Comparison of ENCODE assay signal across 12 cellular contexts in genomic region chr20:31474097-31474436, GRCh38. TPM values are rescaled to one million over a fixed set of nuclear protein-coding genes. Genes with fewer than 3 reads are reported as not detected.
DNase-seq lines count a peak whose midpoint lies in the region; ATAC-seq and TF ChIP-seq lines count a peak whose summit lies in the region.
"Had no signal": no experiment of that assay in that cellular context is flagged by ENCODE, and none has a peak within 500 bp of the region (broad histone marks: within the 10 kb centered on the region; RNA-seq: fewer than 3 reads in every experiment).

No MANE protein-coding gene starts in this region.

- H3K27ac ChIP-seq in gastrocnemius medialis = peak overlapping the region in 3 of 4 donors; percentile 74 to 75 (median 74)
- H3K27ac ChIP-seq: SJSA1 had no signal

- H3K4me3 ChIP-seq in gastrocnemius medialis = no peak overlapping the region
- H3K4me3 ChIP-seq: SJSA1 had no signal

- H3K4me1 ChIP-seq in gastrocnemius medialis = peaks cover 0 to 11% of the 10 kb centered on the region in 2 donors
- H3K4me1 ChIP-seq: SJSA1 had no signal

- peak; percentile 18 for DNase-seq in activated CD4-positive, alpha-beta T cell treated with anti-CD3 and anti-CD28 coated beads for 48 hours
- DNase-seq in activated CD4-positive, alpha-beta T cell treated with anti-CD3 and anti-CD28 coated beads for 4 hours = no peak
- no peak for DNase-seq in gastrocnemius medialis
- DNase-seq in activated effector memory CD4-positive, alpha-beta T cell treated with Interleukin-2 at 50 U/mL for 16 hours = no peak
- no peak for DNase-seq in AG08396 (ENCODE audit: low spot score)
- DNase-seq: activated CD4-positive, alpha-beta T cell treated with anti-CD3 and anti-CD28 coated beads, Interleukin-2, amount 10 ng/mL, durations not matched to agents 7 days and 5 days; NCI-H2171 had no signal

- no peak for TF ChIP-seq CTCF in gastrocnemius medialis (IDR thresholded peaks at IDR 0.05 in 4 of 5, conservative IDR thresholded peaks at IDR 0.05 in 1 of 5)

- in situ Hi-C loops in gastrocnemius medialis (cut with MboI; ENCODE audit: low sequenced_read_pairs in 4 of 4) = no loop called here

- TF ChIP-seq POLR2A in gastrocnemius medialis (IDR thresholded peaks at IDR 0.05) = no peak

- intact Hi-C loops in gastrocnemius medialis (cut with DNase I; ENCODE audit: low total_unique reads) = no loop called here

- H3K9me3 ChIP-seq in gastrocnemius medialis = no peaks in the 10 kb centered on the region
- H3K9me3 ChIP-seq: SJSA1 had no signal

- H3K36me3 ChIP-seq in gastrocnemius medialis = no peaks in the 10 kb centered on the region
- H3K36me3 ChIP-seq: SJSA1 had no signal

- peaks cover 18 to 27% (median 19%) of the 10 kb centered on the region in 3 donors for H3K27me3 ChIP-seq in gastrocnemius medialis

- peak; percentile 86 for ATAC-seq in GM21619 (IDR thresholded peaks at IDR 0.05; ENCODE audit: unreplicated experiment)
- peak; percentile 69 for ATAC-seq in HG03565 (IDR thresholded peaks at IDR 0.05; ENCODE audit: unreplicated experiment)
- ATAC-seq in gastrocnemius medialis = no peak
- ATAC-seq in GM19397 (IDR thresholded peaks at IDR 0.05; ENCODE audit: unreplicated experiment) = no peak

RNA-seq across cellular contexts. Expression of gene DEFB124, which starts 0.9 kb away (rescaled TPM):
- total RNA-seq in gastrocnemius medialis = not detected
- total RNA-seq: A673; activated CD4-positive, alpha-beta T cell treated with anti-CD3 and anti-CD28 coated beads, Interleukin-2, amount 10 ng/mL, durations not matched to agents 7 days and 5 days; SJSA1 had no signal

RNA-seq across cellular contexts. Expression of gene REM1, which starts 1.0 kb away (rescaled TPM):
- 1 to 10 TPM in 3 of 4 donors, under 1 TPM in 1; 0.87 to 7.5 (median 1.2) TPM for total RNA-seq in gastrocnemius medialis
- total RNA-seq: A673; activated CD4-positive, alpha-beta T cell treated with anti-CD3 and anti-CD28 coated beads, Interleukin-2, amount 10 ng/mL, durations not matched to agents 7 days and 5 days; SJSA1 had no signal

RNA-seq across cellular contexts. Expression of gene DEFB123, which starts 33.6 kb away (rescaled TPM):
- total RNA-seq in gastrocnemius medialis = not detected
- total RNA-seq: A673; activated CD4-positive, alpha-beta T cell treated with anti-CD3 and anti-CD28 coated beads, Interleukin-2, amount 10 ng/mL, durations not matched to agents 7 days and 5 days; SJSA1 had no signal

RNA-seq across cellular contexts. Expression of gene HM13, which starts 40.2 kb away (rescaled TPM):
- 10 to 100 TPM; 22.7 to 31.0 (median 26.4) TPM for total RNA-seq in gastrocnemius medialis

Comparison
In these comparisons a context has a peak if more than half of its experiments do, and no peak if none do; other contexts are left out.
1. ATAC-seq: peak in GM21619 (single experiment) and HG03565 (single experiment); none in gastrocnemius medialis (0 of 2) and GM19397 (single experiment).